10 cellular contexts compared by ENCODE assay signal in the genomic region with DNA sequence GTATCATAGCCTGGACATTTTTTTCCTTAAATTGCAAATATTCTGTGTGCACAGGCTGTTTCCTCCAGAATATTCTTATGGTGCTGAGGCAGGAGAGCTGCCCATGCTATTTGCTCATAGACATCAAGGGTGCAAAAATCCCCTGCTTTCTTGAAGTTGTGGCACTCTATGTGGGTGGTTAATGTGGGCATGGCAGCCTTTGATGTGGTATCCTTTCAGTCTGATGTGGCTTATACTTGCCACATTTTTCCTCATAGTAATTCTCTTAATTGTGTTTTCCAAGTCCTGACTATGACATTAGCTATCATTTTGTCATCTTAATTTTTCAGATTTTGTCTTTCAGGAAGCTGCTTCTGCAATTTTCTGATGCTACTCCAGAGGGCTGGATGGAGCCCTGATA.
"Had no signal": no experiment of that assay in that cellular context is flagged by ENCODE, and none has a peak within 500 bp of the region (broad histone marks: within the 10 kb centered on the region; RNA-seq: fewer than 3 reads in every experiment).

No MANE protein-coding gene starts in this region.

- H3K36me3 Mint-ChIP-seq: IgD-negative memory B cell had no signal

- H3K4me1 ChIP-seq: HAP-1 had no signal

- H3K4me3 ChIP-seq: GM23248, HAP-1, K562 had no signal

- H3K9me3 ChIP-seq: HAP-1 had no signal

- FAIRE-seq: HepG2, K562 had no signal

- H3K9me3 Mint-ChIP-seq: HFFc6 had no signal

- H3K36me3 ChIP-seq: HAP-1 had no signal

- H3K27ac Mint-ChIP-seq: HFFc6 had no signal

- H3K27ac ChIP-seq: GM23248, HL-60 had no signal

- H3K4me3 Mint-ChIP-seq: HFFc6, IgD-negative memory B cell had no signal

- H3K27me3 Mint-ChIP-seq: IgD-negative memory B cell had no signal

- ATAC-seq: HCT116, HepG2, K562 had no signal

- H3K9ac ChIP-seq: GM23248 had no signal

- H2AFZ ChIP-seq: GM23248 had no signal

- DNase-seq: GM23248, GOT3, H7, HFFc6 had no signal

- H3K4me1 Mint-ChIP-seq: IgD-negative memory B cell had no signal
